Comparison of ENCODE assay signal across 8 cellular contexts in the genomic region with DNA sequence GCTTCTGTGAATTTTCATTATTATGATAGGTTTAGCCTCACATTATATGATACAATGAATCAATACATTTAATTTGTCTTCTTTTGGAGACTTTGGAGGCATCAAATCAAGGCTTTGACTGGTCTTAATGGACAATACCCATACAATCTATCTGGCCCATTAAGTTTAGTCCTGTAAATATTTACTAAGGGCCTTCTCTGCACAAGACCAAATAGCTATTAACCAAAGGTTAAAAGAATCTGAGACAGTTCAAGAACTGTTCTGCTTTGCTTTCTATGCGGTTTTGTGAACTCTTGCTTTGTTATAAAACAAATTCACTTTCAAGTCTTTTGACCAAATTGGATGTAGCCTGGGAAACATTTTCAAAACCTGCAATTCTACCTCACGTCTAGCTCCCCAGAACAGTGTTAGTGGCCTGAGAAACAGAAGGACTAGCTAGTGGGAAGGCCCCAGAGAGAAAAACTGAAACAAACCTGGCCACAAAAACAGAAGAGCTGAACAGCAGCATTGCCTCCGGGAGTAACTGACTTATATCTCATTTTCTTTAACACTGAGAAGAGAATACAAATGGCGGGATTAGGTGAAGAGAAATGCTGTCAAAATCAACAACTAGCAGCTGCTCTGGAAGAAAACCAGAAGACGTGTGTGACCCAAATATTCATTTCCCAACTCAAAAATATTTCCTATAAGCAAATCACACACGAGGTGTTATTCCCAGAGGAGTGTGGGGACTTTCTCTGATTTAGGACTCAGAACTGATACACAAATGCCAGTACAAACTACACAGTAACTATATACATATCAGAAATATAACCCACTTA. TPM values are rescaled to one million over a fixed set of nuclear protein-coding genes. Genes with fewer than 3 reads are reported as not detected.
DNase-seq lines count a peak whose midpoint lies in the region; ATAC-seq and TF ChIP-seq lines count a peak whose summit lies in the region.

No MANE protein-coding gene starts in this region.

- H3K9me3 ChIP-seq in sigmoid colon = no peaks in the 10 kb centered on the region

- DNase-seq in fibroblast of villous mesenchyme (ENCODE audit: low read depth) (peak; percentile 72), sigmoid colon (no peak), SIG-M5 treated with dmso at 0.1 percent for 504 hours (lab: John Stamatoyannopoulos, UW; ENCODE audit: unreplicated experiment) (no peak), GM19240 (ENCODE audit: insufficient read length, low spot score) (no peak)
- no peak for DNase-seq in activated CD8-positive, alpha-beta memory T cell treated with anti-CD3 and anti-CD28 coated beads, Interleukin-2, amount 50 U/mL, for 4 hours

- H3K36me3 ChIP-seq in sigmoid colon = peaks cover 0 to 12% (median 2%) of the 10 kb centered on the region in 4 donors

- peak overlapping the region; percentile 64 to 79 (median 69) for H3K27ac ChIP-seq in sigmoid colon

- H3K4me3 Mint-ChIP-seq in T-helper 1 cell treated with Interleukin-12 subunit alpha and Interleukin-12 subunit beta and Interleukin-4 antibody, amounts not matched to agents 30 μg/mL and 1 μg/mL, for 36 hours = peak overlapping the region; percentile 90

- TF ChIP-seq CTCF in fibroblast of villous mesenchyme (IDR thresholded peaks at IDR 0.05; ENCODE audit: insufficient read depth, low read depth, low read length) (no peak), sigmoid colon (IDR thresholded peaks at IDR 0.05) (no peak)

- H3K4me3 ChIP-seq in fibroblast of villous mesenchyme (ENCODE audit: low read depth, low read length) (no peak overlapping the region), sigmoid colon (peak overlapping the region; percentile 19 to 45 (median 36))

- TF ChIP-seq POLR2A in GM18505 (IDR thresholded peaks at IDR 0.05; ENCODE audit: borderline replicate concordance, extremely low read depth, insufficient read depth, insufficient read length) = no peak
- no peak for TF ChIP-seq POLR2A in sigmoid colon (IDR thresholded peaks at IDR 0.05)

- no peaks in the 10 kb centered on the region for H3K27me3 ChIP-seq in sigmoid colon

- H3K9me3 Mint-ChIP-seq in T-helper 1 cell treated with Interleukin-12 subunit alpha and Interleukin-12 subunit beta and Interleukin-4 antibody, amounts not matched to agents 30 μg/mL and 1 μg/mL, for 36 hours = peaks cover 42% of the 10 kb centered on the region

- peaks cover 0 to 26% (median 15%) of the 10 kb centered on the region in 4 donors for H3K4me1 ChIP-seq in sigmoid colon

- ATAC-seq in GM18505 (IDR thresholded peaks at IDR 0.05; ENCODE audit: unreplicated experiment) (peak; percentile 52), HG02642 (IDR thresholded peaks at IDR 0.05; ENCODE audit: poor library complexity, unreplicated experiment) (peak; percentile 70)

- no peaks in the 10 kb centered on the region for H3K27me3 Mint-ChIP-seq in T-helper 1 cell treated with Interleukin-12 subunit alpha and Interleukin-12 subunit beta and Interleukin-4 antibody, amounts not matched to agents 30 μg/mL and 1 μg/mL, for 36 hours (ENCODE audit: low read depth)

- H3K27ac Mint-ChIP-seq in T-helper 1 cell treated with Interleukin-12 subunit alpha and Interleukin-12 subunit beta and Interleukin-4 antibody, amounts not matched to agents 30 μg/mL and 1 μg/mL, for 36 hours = peak overlapping the region; percentile 92

- peaks cover 24% of the 10 kb centered on the region for H3K4me1 Mint-ChIP-seq in T-helper 1 cell treated with Interleukin-12 subunit alpha and Interleukin-12 subunit beta and Interleukin-4 antibody, amounts not matched to agents 30 μg/mL and 1 μg/mL, for 36 hours (ENCODE audit: low read depth)

- no peak for TF ChIP-seq EP300 in sigmoid colon (IDR thresholded peaks at IDR 0.05)

- H3K36me3 Mint-ChIP-seq in T-helper 1 cell treated with Interleukin-12 subunit alpha and Interleukin-12 subunit beta and Interleukin-4 antibody, amounts not matched to agents 30 μg/mL and 1 μg/mL, for 36 hours (ENCODE audit: low read depth) = peaks cover 44% of the 10 kb centered on the region

- 14 to 18% methylated on average over 6 of the region's 6 CpGs for WGBS in sigmoid colon, 2 donors

- intact Hi-C loops in sigmoid colon (cut with DNase I) = loop anchor here (5.0 kb wide), 1 partner anchor 42 kb away; no protein-coding TSS in a partner anchor

RNA-seq across cellular contexts. Expression of gene TLR1, which starts 0.5 kb away (rescaled TPM):
- total RNA-seq in fibroblast of villous mesenchyme (0.32 and 0.86 TPM in 2 replicates), sigmoid colon (10 to 100 TPM in 3 of 4 donors, 1 to 10 TPM in 1; 8.7 to 15.7 (median 13.0) TPM)
- 1 to 10 TPM; 1.8 to 6.5 (median 2.8) TPM for polyA plus RNA-seq in sigmoid colon

RNA-seq across cellular contexts. Expression of gene TLR10, which starts 21.3 kb away (rescaled TPM):
- total RNA-seq in fibroblast of villous mesenchyme (not detected in 2 replicates), sigmoid colon (under 1 TPM in 3 of 4 donors, not detected in 1; under 0.01 to 0.27 (median 0.16) TPM)
- polyA plus RNA-seq in sigmoid colon = 1 to 10 TPM in 1 of 3 donors, under 1 TPM in 1, not detected in 1; under 0.01 to 6.8 TPM

RNA-seq across cellular contexts. Expression of gene TLR6, which starts 52.6 kb away (rescaled TPM):
- total RNA-seq in fibroblast of villous mesenchyme (2.3 and 3.0 TPM in 2 replicates), sigmoid colon (1 to 10 TPM; 1.5 to 4.1 (median 2.9) TPM)
- 1 to 10 TPM in 1 of 3 donors, under 1 TPM in 2; 0.60 to 3.2 (median 0.92) TPM for polyA plus RNA-seq in sigmoid colon
